In the genomic region with DNA sequence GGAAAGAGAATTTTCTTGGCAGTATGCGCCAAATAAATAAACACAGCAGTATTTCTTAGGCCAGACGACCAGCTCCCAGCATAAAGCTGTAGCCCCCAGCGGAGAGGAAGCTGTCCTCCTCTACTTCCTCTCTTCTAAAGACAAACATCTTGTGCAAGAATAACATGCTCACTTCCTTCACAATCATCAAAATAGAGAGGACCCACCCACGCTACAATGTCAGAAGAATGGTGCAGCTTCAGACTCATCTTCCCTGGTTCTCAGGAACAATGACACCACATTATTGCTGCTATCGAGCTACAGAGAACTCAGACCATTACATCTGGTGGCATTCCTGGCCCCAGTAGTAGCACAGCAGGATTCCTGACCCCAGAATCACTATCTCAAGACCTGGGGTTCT, we compare ENCODE assay signal across 8 cellular contexts. TPM values are rescaled to one million over a fixed set of nuclear protein-coding genes. Genes with fewer than 3 reads are reported as not detected.
A peak's percentile ranks its signal among the peaks of the same experiment; 100 is the strongest.
DNase-seq lines count a peak whose midpoint lies in the region; ATAC-seq, FAIRE-seq and TF ChIP-seq lines count a peak whose summit lies in the region.

No MANE protein-coding gene starts in this region.

- H3K4me1 Mint-ChIP-seq in nephron progenitor cell: peaks cover 40% of the 10 kb centered on the region

- ATAC-seq in HepG2 (no peak), HG02759 (IDR thresholded peaks at IDR 0.05; ENCODE audit: unreplicated experiment) (no peak), GM21723 (IDR thresholded peaks at IDR 0.05; ENCODE audit: unreplicated experiment) (no peak)

- H3K27ac ChIP-seq in liver (ENCODE audit: low read depth in 1 of 2, low read length in 2 of 2): peak overlapping the region; percentile 49 to 66
- H3K27ac ChIP-seq in HepG2 (ENCODE audit: extremely low read length, insufficient read depth, low read length): no peak overlapping the region
- H3K27ac ChIP-seq in cingulate gyrus (ENCODE audit: low read depth, low read length): peak overlapping the region; percentile 12

- no peaks in the 10 kb centered on the region for H3K27me3 Mint-ChIP-seq in nephron progenitor cell (ENCODE audit: low read depth, poor library complexity)

- no peak for TF ChIP-seq EP300 in HepG2 (IDR thresholded peaks at IDR 0.05; ENCODE audit: low read depth in 2 of 2, low read length in 2 of 2)
- TF ChIP-seq EP300 in HepG2 (CRISPR knock-in tag; IDR thresholded peaks at IDR 0.05; ENCODE audit: borderline replicate concordance): no peak

- no peak for FAIRE-seq in HepG2 (lab: Jason Lieb, UNC)
- FAIRE-seq in RCC 7860 (lab: Jason Lieb, UNC): no peak

- intact Hi-C loops in HepG2 (cut with micrococcal nuclease; ENCODE audit: unreplicated experiment): no loop called here

- H3K4me3 Mint-ChIP-seq in nephron progenitor cell: no peak overlapping the region

- H3K27me3 ChIP-seq in liver (ENCODE audit: control insufficient read depth in 4 of 4, insufficient read depth in 4 of 4, low read length in 3 of 4) (no peaks in the 10 kb centered on the region), HepG2 (ENCODE audit: control insufficient read depth in 1 of 2, insufficient read depth in 2 of 2, low read length in 2 of 2) (no peaks in the 10 kb centered on the region)

- no peak for TF ChIP-seq POLR2A in HepG2 (IDR thresholded peaks at IDR 0.05; ENCODE audit: insufficient read depth in 1 of 2, low read depth in 2 of 2, low read length in 2 of 2)

- H3K79me2 ChIP-seq in HepG2 (ENCODE audit: insufficient read depth, low read length): no peaks in the 10 kb centered on the region

- H3K36me3 ChIP-seq in liver (ENCODE audit: control insufficient read depth in 4 of 4, insufficient read depth in 3 of 4, low read depth in 1 of 4, low read length in 3 of 4): no peaks in the 10 kb centered on the region
- H3K36me3 ChIP-seq in HepG2 (replicated peaks in 1 of 2; ENCODE audit: control insufficient read depth in 1 of 2, insufficient read depth in 2 of 2, low read length in 2 of 2): no peaks in the 10 kb centered on the region

- no peak for TF ChIP-seq CTCF in liver (IDR thresholded peaks at IDR 0.05; ENCODE audit: low read depth, low read length, missing input control)
- no peak for TF ChIP-seq CTCF in HepG2 (CRISPR knock-in tag; IDR thresholded peaks at IDR 0.05)
- TF ChIP-seq CTCF in nephron progenitor cell (IDR thresholded peaks at IDR 0.05): no peak

- no peaks in the 10 kb centered on the region for H4K20me1 ChIP-seq in HepG2 (ENCODE audit: insufficient read depth, low read length)

- H2AFZ ChIP-seq in HepG2 (ENCODE audit: low read length): no peak overlapping the region

- H3K4me2 ChIP-seq in HepG2 (ENCODE audit: low read depth, low read length): no peak overlapping the region

- in situ Hi-C loops in HepG2 (cut with HindIII; ENCODE audit: extremely low pct_ligation_motif_present, low pct_unique_long_range_greater_than_20kb): no loop called here

- peak overlapping the region; percentile 88 for H3K27ac Mint-ChIP-seq in nephron progenitor cell

- H3K9ac ChIP-seq in liver (ENCODE audit: low read depth in 1 of 2, low read length in 2 of 2): no peak overlapping the region
- H3K9ac ChIP-seq in HepG2 (ENCODE audit: insufficient read depth, low read depth, low read length): no peak overlapping the region

- CTCF ChIA-PET in HepG2 (lab: Yijun Ruan, JAX; ENCODE audit: low intra/inter-chr PET ratio, low total read pairs): no interaction called here

- no TSS peak for BruUV-seq in HepG2 (replicated peaks; lab: Mats Ljungman, UMichigan)

- DNase-seq in HepG2 (ENCODE audit: low spot score) (no peak), nephron progenitor cell (no peak), RCC 7860 (ENCODE audit: low spot score) (no peak), RKO (ENCODE audit: low spot score) (no peak)

- peaks cover 21% of the 10 kb centered on the region for H3K9me3 Mint-ChIP-seq in nephron progenitor cell

- H3K9me3 ChIP-seq in liver (ENCODE audit: control insufficient read depth in 4 of 4, low read length in 3 of 4) (no peaks in the 10 kb centered on the region), HepG2 (ENCODE audit: low read length) (no peaks in the 10 kb centered on the region)

- H3K36me3 Mint-ChIP-seq in nephron progenitor cell (ENCODE audit: low read depth): peaks cover 4% of the 10 kb centered on the region

- POLR2A ChIA-PET in HepG2 (lab: Yijun Ruan, JAX): no interaction called here

- WGBS in liver: 65% methylated on average over 5 of the region's 5 CpGs
- 42% methylated on average over 5 of the region's 5 CpGs for WGBS in HepG2 (ENCODE audit: low lambda C conversion rate)

- TF ChIP-seq RAD21 in liver (IDR thresholded peaks at IDR 0.05) (peak; percentile 17 to 22), HepG2 (CRISPR knock-in tag; IDR thresholded peaks at IDR 0.05) (no peak)

- no peak overlapping the region for H3K4me3 ChIP-seq in liver (ENCODE audit: low read depth in 1 of 3, low read length in 3 of 3)
- H3K4me3 ChIP-seq in HepG2 (replicated peaks in 1 of 3; ENCODE audit: insufficient read depth in 1 of 3, low read depth in 2 of 3, low read length in 3 of 3): no peak overlapping the region

- peaks cover 0 to 6% (median 0%) of the 10 kb centered on the region in 4 donors for H3K4me1 ChIP-seq in liver (ENCODE audit: control insufficient read depth in 4 of 4, insufficient read depth in 4 of 4, low read length in 3 of 4)
- no peaks in the 10 kb centered on the region for H3K4me1 ChIP-seq in HepG2 (ENCODE audit: insufficient read depth, low read length)

TF ChIP-seq in liver, 16 proteins besides CTCF, POLR2A, EP300 and RAD21 (continues in another document):
- TF ChIP-seq, protein P1, sequence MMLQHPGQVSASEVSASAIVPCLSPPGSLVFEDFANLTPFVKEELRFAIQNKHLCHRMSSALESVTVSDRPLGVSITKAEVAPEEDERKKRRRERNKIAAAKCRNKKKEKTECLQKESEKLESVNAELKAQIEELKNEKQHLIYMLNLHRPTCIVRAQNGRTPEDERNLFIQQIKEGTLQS (IDR thresholded peaks at IDR 0.05): no peak
- TF ChIP-seq SP1 (IDR thresholded peaks at IDR 0.05) (no peak), GABPA (IDR thresholded peaks at IDR 0.05 in 1 of 2, conservative IDR thresholded peaks at IDR 0.05 in 1 of 2) (no peak)

RNA-seq across cellular contexts. Expression of a gene that starts 16.6 kb away (rescaled TPM):
- total RNA-seq in liver (10 to 100 TPM in 1 of 2 donors, 1 to 10 TPM in 1; 2.1 to 10.8 TPM), HepG2 (2016; rRNA removed; fragmentation: Illumina TruSeq; extraction: Trizol) (0.20 and 0.22 TPM in 2 replicates)
- polyA plus RNA-seq in liver (1 to 10 TPM; 3.3 to 4.6 TPM), HepG2 (2011; rRNA removed) (0.25 and 0.63 TPM in 2 replicates)
- not detected in 2 replicates for total RNA-seq in HepG2 (2016; cell fraction: cytosol; rRNA removed; fragmentation: Illumina TruSeq; extraction: Trizol; ENCODE audit: low read depth)
- total RNA-seq in HepG2 (2016; cell fraction: insoluble cytoplasmic fraction; rRNA removed; fragmentation: Illumina TruSeq; extraction: Trizol): 0.15 and 0.28 TPM in 2 replicates
- 0.03 and 0.15 TPM in 2 replicates for total RNA-seq in HepG2 (2016; cell fraction: membrane; rRNA removed; fragmentation: Illumina TruSeq; extraction: Trizol)
- total RNA-seq in HepG2 (2016; cell fraction: nucleus; rRNA removed; fragmentation: Illumina TruSeq; extraction: Trizol): 0.12 and 0.19 TPM in 2 replicates
- polyA plus RNA-seq in HepG2 (2011; cell fraction: cytosol; rRNA removed): 0.27 and 0.51 TPM in 2 replicates
- 0.79 and 2.1 TPM in 2 replicates for polyA plus RNA-seq in HepG2 (2011; cell fraction: nucleus; rRNA removed)
- 0.89 and 2.0 TPM in 2 replicates for polyA plus RNA-seq in HepG2 (2012)
- 0.08 TPM in 1 of 2 replicates, not detected in the other for polyA plus RNA-seq in HepG2 (2016; cell fraction: cytosol; fragmentation: Illumina TruSeq; extraction: Trizol; ENCODE audit: low read depth)
- polyA plus RNA-seq in HepG2 (2016; cell fraction: insoluble cytoplasmic fraction; fragmentation: Illumina TruSeq; extraction: Trizol; ENCODE audit: low read depth): 0.23 and 0.40 TPM in 2 replicates
- not detected in 2 replicates for polyA plus RNA-seq in HepG2 (2016; cell fraction: membrane; fragmentation: Illumina TruSeq; extraction: Trizol; ENCODE audit: low read depth)
- 0.08 and 0.84 TPM in 2 replicates for polyA plus RNA-seq in HepG2 (2016; cell fraction: nucleus; fragmentation: Illumina TruSeq; extraction: Trizol; ENCODE audit: insufficient read depth, low read depth)
- 0.21 and 3.2 TPM in 2 replicates for polyA minus RNA-seq in HepG2 (2011; rRNA and poly(A)+ RNA removed; ENCODE audit: low replicate concordance)
- polyA minus RNA-seq in HepG2 (2011; cell fraction: cytosol; rRNA and poly(A)+ RNA removed): 0.26 and 0.89 TPM in 2 replicates
- polyA minus RNA-seq in HepG2 (2011; cell fraction: nucleus; rRNA and poly(A)+ RNA removed): 1.5 and 2.4 TPM in 2 replicates

RNA-seq across cellular contexts. Expression of a gene that starts 59.2 kb away (rescaled TPM):
- total RNA-seq in liver (10 to 100 TPM; 18.7 to 25.8 TPM), HepG2 (2016; rRNA removed; fragmentation: Illumina TruSeq; extraction: Trizol) (4.3 and 5.8 TPM in 2 replicates)
- polyA plus RNA-seq in liver (10 to 100 TPM; 38.9 to 65.2 TPM), HepG2 (2011; rRNA removed) (38.3 and 40.1 TPM in 2 replicates)
- 1.3 and 2.0 TPM in 2 replicates for total RNA-seq in HepG2 (2016; cell fraction: cytosol; rRNA removed; fragmentation: Illumina TruSeq; extraction: Trizol; ENCODE audit: low read depth)
- total RNA-seq in HepG2 (2016; cell fraction: insoluble cytoplasmic fraction; rRNA removed; fragmentation: Illumina TruSeq; extraction: Trizol): 2.4 and 6.9 TPM in 2 replicates
- 2.1 and 2.4 TPM in 2 replicates for total RNA-seq in HepG2 (2016; cell fraction: membrane; rRNA removed; fragmentation: Illumina TruSeq; extraction: Trizol)
- total RNA-seq in HepG2 (2016; cell fraction: nucleus; rRNA removed; fragmentation: Illumina TruSeq; extraction: Trizol): 5.9 and 6.5 TPM in 2 replicates
- 30.3 and 47.3 TPM in 2 replicates for polyA plus RNA-seq in HepG2 (2011; cell fraction: cytosol; rRNA removed)
- polyA plus RNA-seq in HepG2 (2011; cell fraction: nucleus; rRNA removed): 15.2 and 20.2 TPM in 2 replicates
- 30.0 and 52.7 TPM in 2 replicates for polyA plus RNA-seq in HepG2 (2012)
- polyA plus RNA-seq in HepG2 (2016; cell fraction: cytosol; fragmentation: Illumina TruSeq; extraction: Trizol; ENCODE audit: low read depth): 1.4 and 1.8 TPM in 2 replicates
- polyA plus RNA-seq in HepG2 (2016; cell fraction: insoluble cytoplasmic fraction; fragmentation: Illumina TruSeq; extraction: Trizol; ENCODE audit: low read depth): 5.2 and 5.4 TPM in 2 replicates
- 1.9 and 2.4 TPM in 2 replicates for polyA plus RNA-seq in HepG2 (2016; cell fraction: membrane; fragmentation: Illumina TruSeq; extraction: Trizol; ENCODE audit: low read depth)
- polyA plus RNA-seq in HepG2 (2016; cell fraction: nucleus; fragmentation: Illumina TruSeq; extraction: Trizol; ENCODE audit: insufficient read depth, low read depth): 10.1 and 12.9 TPM in 2 replicates
- polyA minus RNA-seq in HepG2 (2011; rRNA and poly(A)+ RNA removed; ENCODE audit: low replicate concordance): 21.6 and 243 TPM in 2 replicates
- 12.1 and 13.6 TPM in 2 replicates for polyA minus RNA-seq in HepG2 (2011; cell fraction: cytosol; rRNA and poly(A)+ RNA removed)
- 8.9 and 10.4 TPM in 2 replicates for polyA minus RNA-seq in HepG2 (2011; cell fraction: nucleus; rRNA and poly(A)+ RNA removed)
